14 cellular contexts compared by ENCODE assay signal in the genomic region with DNA sequence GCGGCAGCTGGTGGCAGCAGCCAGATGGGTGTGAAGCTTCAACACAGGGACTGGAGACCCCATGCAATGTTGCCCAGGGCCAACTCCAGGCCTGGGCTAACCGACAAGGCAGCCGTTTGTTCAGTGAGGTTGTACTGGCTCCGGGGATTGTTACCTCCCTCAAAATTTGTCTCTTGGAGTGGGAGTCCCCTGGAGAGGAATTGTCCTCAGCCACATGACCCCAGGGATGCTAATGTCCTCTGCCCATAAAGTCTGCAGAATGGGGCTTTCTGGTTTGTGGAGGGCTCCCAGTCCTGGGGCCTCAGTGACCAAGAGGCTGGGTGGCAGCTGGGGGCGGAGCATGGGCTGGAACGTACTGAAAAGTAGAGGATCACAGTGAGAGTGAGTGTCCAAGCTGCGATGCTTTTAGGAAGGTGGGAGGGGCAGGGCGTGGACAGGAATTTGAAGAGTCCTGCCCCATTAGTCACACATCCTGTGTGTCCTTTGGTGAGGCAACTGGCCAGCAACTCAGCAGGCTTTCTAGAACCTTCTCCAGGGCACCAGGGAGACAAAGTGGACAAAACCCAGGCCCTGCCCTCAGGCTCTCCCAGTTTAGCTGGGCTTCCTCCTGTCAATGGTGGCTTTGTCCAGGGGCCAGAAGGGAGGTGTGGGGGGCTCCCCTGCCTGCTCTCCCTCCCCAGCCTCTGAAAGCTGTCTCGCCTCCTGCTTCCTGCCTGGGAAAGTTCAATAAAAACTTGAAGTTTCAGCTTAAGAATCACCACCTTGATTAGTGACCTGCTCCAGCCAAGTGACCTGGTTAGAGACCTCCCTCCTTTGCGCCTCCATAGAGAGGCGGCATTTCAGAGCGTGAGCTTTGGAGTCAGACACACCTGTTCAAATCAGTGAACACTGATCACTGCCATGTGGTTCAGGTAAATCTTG.
DNase-seq lines count a peak whose midpoint lies in the region; ATAC-seq and TF ChIP-seq lines count a peak whose summit lies in the region.
"Had no signal": no experiment of that assay in that cellular context is flagged by ENCODE, and none has a peak within 500 bp of the region (broad histone marks: within the 10 kb centered on the region; RNA-seq: fewer than 3 reads in every experiment).

No MANE protein-coding gene starts in this region.

- H2AFZ ChIP-seq in mammary epithelial cell (ENCODE audit: low read depth, low read length) = no peak overlapping the region
- H2AFZ ChIP-seq in osteoblast (ENCODE audit: low read length) = no peak overlapping the region

- CTCF ChIA-PET in BJ (lab: Yijun Ruan, JAX) (interaction anchor here (1.9 kb wide), 1 partner anchor 152 kb away, joined by 9 read pairs; no protein-coding TSS in a partner anchor), mammary epithelial cell (lab: Charles Lee; ENCODE audit: low non-redundant PET) (no interaction called here)
- CTCF ChIA-PET in CD8-positive, alpha-beta T cell (lab: Charles Lee) = no interaction called here

- intact Hi-C loops in mammary epithelial cell (cut with micrococcal nuclease) = no loop called here
- intact Hi-C loops in CD8-positive, alpha-beta T cell (cut with DNase I, micrococcal nuclease) = no loop called here

- DNase-seq in BJ (ENCODE audit: low read depth) = peak; percentile 52
- DNase-seq in M059J (ENCODE audit: low read depth) = peak; percentile 74
- peak; percentile 51 for DNase-seq in mammary epithelial cell
- DNase-seq in lung (ENCODE audit: low spot score) = no peak
- DNase-seq in activated naive CD8-positive, alpha-beta T cell treated with anti-CD3 and anti-CD28 coated beads, Interleukin-2, amount 50 U/mL, for 24 hours = no peak
- DNase-seq in CD8-positive, alpha-beta T cell = no peak
- no peak for DNase-seq in osteoblast (ENCODE audit: insufficient read length, low spot score, missing footprints)
- DNase-seq: activated CD8-positive, alpha-beta memory T cell treated with anti-CD3 and anti-CD28 coated beads, Interleukin-2, amount 10 ng/mL, durations not matched to agents 7 days and 5 days; activated naive CD4-positive, alpha-beta T cell treated with anti-CD3 and anti-CD28 coated beads, Interleukin-2, amount 50 U/mL, for 16 hours; GOT3 had no signal

- peaks cover 2% of the 10 kb centered on the region for H3K27me3 Mint-ChIP-seq in activated naive CD8-positive, alpha-beta T cell treated with anti-CD3 and anti-CD28 coated beads, Interleukin-2, amount 50 U/mL, for 24 hours
- peaks cover 2% of the 10 kb centered on the region for H3K27me3 Mint-ChIP-seq in CD8-positive, alpha-beta T cell (ENCODE audit: low read depth)
- H3K27me3 Mint-ChIP-seq: activated CD8-positive, alpha-beta memory T cell treated with anti-CD3 and anti-CD28 coated beads, Interleukin-2, amount 10 ng/mL, durations not matched to agents 7 days and 5 days had no signal

- H3K36me3 Mint-ChIP-seq in activated naive CD8-positive, alpha-beta T cell treated with anti-CD3 and anti-CD28 coated beads, Interleukin-2, amount 50 U/mL, for 24 hours (ENCODE audit: low read depth) = no peaks in the 10 kb centered on the region
- no peaks in the 10 kb centered on the region for H3K36me3 Mint-ChIP-seq in CD8-positive, alpha-beta T cell
- H3K36me3 Mint-ChIP-seq: activated CD8-positive, alpha-beta memory T cell treated with anti-CD3 and anti-CD28 coated beads, Interleukin-2, amount 10 ng/mL, durations not matched to agents 7 days and 5 days had no signal

- H3K27ac ChIP-seq in mammary epithelial cell (ENCODE audit: insufficient read depth, low read depth, low read length) = no peak overlapping the region
- no peak overlapping the region for H3K27ac ChIP-seq in lung (ENCODE audit: low read depth in 1 of 2, low read length in 1 of 2)
- no peak overlapping the region for H3K27ac ChIP-seq in CD8-positive, alpha-beta T cell (ENCODE audit: low read depth, low read length)
- no peak overlapping the region for H3K27ac ChIP-seq in osteoblast (ENCODE audit: low read depth, low read length)
- H3K27ac ChIP-seq: tibial artery had no signal

- 74% methylated on average over 11 of the region's 12 CpGs for WGBS in mammary epithelial cell (ENCODE audit: low coverage, missing lambda C conversion rate)
- 81 to 88% methylated on average over 12 of the region's 12 CpGs for WGBS in lung, 2 donors

- no TSS peak for BruUV-seq in mammary epithelial cell (replicated peaks; lab: Mats Ljungman, UMichigan)

- H3K79me2 ChIP-seq in mammary epithelial cell (ENCODE audit: insufficient read depth, low read length) (no peaks in the 10 kb centered on the region), osteoblast (ENCODE audit: insufficient read depth, low read length) (no peaks in the 10 kb centered on the region)

- in situ Hi-C loops in mammary epithelial cell (cut with MboI; ENCODE audit: low sequenced_read_pairs in 2 of 2) = no loop called here

- TF ChIP-seq CTCF in BJ (IDR thresholded peaks at IDR 0.05; ENCODE audit: insufficient read depth, low read depth, low read length) (no peak), mammary epithelial cell (conservative IDR thresholded peaks at IDR 0.05 in 1 of 2, IDR thresholded peaks at IDR 0.05 in 1 of 2; ENCODE audit: extremely low read depth in 1 of 2, insufficient read depth in 1 of 2, low read depth in 1 of 2, low read length in 2 of 2) (no peak), lung (IDR thresholded peaks at IDR 0.05; ENCODE audit: control extremely low read depth, extremely low read depth) (no peak), osteoblast (IDR thresholded peaks at IDR 0.05; ENCODE audit: extremely low read depth, low read depth, low read length) (no peak)
- TF ChIP-seq CTCF in CD8-positive, alpha-beta T cell (IDR thresholded peaks at IDR 0.05) = no peak

- no peak overlapping the region for H3K9ac ChIP-seq in mammary epithelial cell (ENCODE audit: insufficient read depth, low read length)
- H3K9ac ChIP-seq: BLaER1 treated with 17β-estradiol and CSF1 and Interleukin-3, amounts not matched to agents 10 nM and 100 nM had no signal

- POLR2A ChIA-PET in BJ (lab: Charles Lee) = no interaction called here
- POLR2A ChIA-PET in CD8-positive, alpha-beta T cell (lab: Charles Lee) = no interaction called here

- no peak overlapping the region for H3K4me3 Mint-ChIP-seq in activated naive CD8-positive, alpha-beta T cell treated with anti-CD3 and anti-CD28 coated beads, Interleukin-2, amount 50 U/mL, for 24 hours
- no peak overlapping the region for H3K4me3 Mint-ChIP-seq in CD8-positive, alpha-beta T cell
- H3K4me3 Mint-ChIP-seq: activated CD8-positive, alpha-beta memory T cell treated with anti-CD3 and anti-CD28 coated beads, Interleukin-2, amount 10 ng/mL, durations not matched to agents 7 days and 5 days; WTC11 had no signal

- H3K4me1 ChIP-seq in mammary epithelial cell (ENCODE audit: insufficient read depth, low read length) (peaks cover 6% of the 10 kb centered on the region), lung (ENCODE audit: control insufficient read depth in 2 of 2, insufficient read depth in 2 of 2, low read length in 2 of 2) (no peaks in the 10 kb centered on the region), osteoblast (ENCODE audit: insufficient read depth, low read length) (no peaks in the 10 kb centered on the region)
- no peaks in the 10 kb centered on the region for H3K4me1 ChIP-seq in CD8-positive, alpha-beta T cell (ENCODE audit: insufficient read depth, low read length)
- H3K4me1 ChIP-seq: tibial artery had no signal

- dilution Hi-C loops in mammary epithelial cell (cut with HindIII; ENCODE audit: low sequenced_read_pairs) = loop anchor here (10.0 kb wide), 1 partner anchor 585 kb away; no protein-coding TSS in a partner anchor

- ATAC-seq in lung (ENCODE audit: insufficient read depth, low FRiP score) = no peak
- no peak for ATAC-seq in GM19452 (IDR thresholded peaks at IDR 0.05; ENCODE audit: unreplicated experiment)
- no peak for ATAC-seq in activated naive CD8-positive, alpha-beta T cell treated with anti-CD3 and anti-CD28 coated beads, Interleukin-2, amount 50 U/mL, for 24 hours
- ATAC-seq in CD8-positive, alpha-beta T cell = no peak
- ATAC-seq: activated CD8-positive, alpha-beta memory T cell treated with anti-CD3 and anti-CD28 coated beads, Interleukin-2, amount 10 ng/mL, durations not matched to agents 7 days and 5 days; WTC11 had no signal

- peaks cover 13% of the 10 kb centered on the region for H3K9me3 Mint-ChIP-seq in activated naive CD8-positive, alpha-beta T cell treated with anti-CD3 and anti-CD28 coated beads, Interleukin-2, amount 50 U/mL, for 24 hours
- peaks cover 14% of the 10 kb centered on the region for H3K9me3 Mint-ChIP-seq in CD8-positive, alpha-beta T cell

- no peaks in the 10 kb centered on the region for H3K36me3 ChIP-seq in BJ (ENCODE audit: control insufficient read depth, insufficient read depth, low read length)
- H3K36me3 ChIP-seq in mammary epithelial cell (ENCODE audit: insufficient read depth, low read length) = no peaks in the 10 kb centered on the region
- no peaks in the 10 kb centered on the region for H3K36me3 ChIP-seq in lung (ENCODE audit: control insufficient read depth in 2 of 2, insufficient read depth in 2 of 2, low read length in 2 of 2)
- no peaks in the 10 kb centered on the region for H3K36me3 ChIP-seq in CD8-positive, alpha-beta T cell (ENCODE audit: insufficient read depth, low read length)
- H3K36me3 ChIP-seq in osteoblast (ENCODE audit: insufficient read depth, low read length) = no peaks in the 10 kb centered on the region
- H3K36me3 ChIP-seq: BLaER1 treated with 17β-estradiol and CSF1 and Interleukin-3, amounts not matched to agents 10 nM and 100 nM; tibial artery had no signal

- H4K20me1 ChIP-seq in mammary epithelial cell (ENCODE audit: insufficient read depth, low read length) = no peaks in the 10 kb centered on the region
- H4K20me1 ChIP-seq in osteoblast (ENCODE audit: insufficient read depth, low read length) = no peaks in the 10 kb centered on the region
- H4K20me1 ChIP-seq: BLaER1 treated with 17β-estradiol and CSF1 and Interleukin-3, amounts not matched to agents 10 nM and 100 nM had no signal

- no peaks in the 10 kb centered on the region for H3K4me1 Mint-ChIP-seq in activated naive CD8-positive, alpha-beta T cell treated with anti-CD3 and anti-CD28 coated beads, Interleukin-2, amount 50 U/mL, for 24 hours
- no peaks in the 10 kb centered on the region for H3K4me1 Mint-ChIP-seq in CD8-positive, alpha-beta T cell (ENCODE audit: low read depth)
- H3K4me1 Mint-ChIP-seq: activated CD8-positive, alpha-beta memory T cell treated with anti-CD3 and anti-CD28 coated beads, Interleukin-2, amount 10 ng/mL, durations not matched to agents 7 days and 5 days had no signal

- H3K9me3 ChIP-seq in mammary epithelial cell (replicated peaks; ENCODE audit: insufficient read depth, low read length) (peaks cover 5% of the 10 kb centered on the region), lung (ENCODE audit: control insufficient read depth in 2 of 2, insufficient read depth in 1 of 2, low read length in 1 of 2) (peaks cover 0 to 5% of the 10 kb centered on the region in 2 donors), osteoblast (ENCODE audit: low read depth, low read length) (no peaks in the 10 kb centered on the region)
- no peaks in the 10 kb centered on the region for H3K9me3 ChIP-seq in CD8-positive, alpha-beta T cell (ENCODE audit: low read length)

- H3K4me3 ChIP-seq in BJ (ENCODE audit: low read depth, low read length) = no peak overlapping the region
- H3K4me3 ChIP-seq in mammary epithelial cell (replicated peaks in 1 of 3; ENCODE audit: insufficient read depth in 1 of 3, low read depth in 2 of 3, low read length in 3 of 3) = no peak overlapping the region
- peak overlapping the region; percentile 2 for H3K4me3 ChIP-seq in lung
- no peak overlapping the region for H3K4me3 ChIP-seq in CD8-positive, alpha-beta T cell (ENCODE audit: low read depth, low read length)
- H3K4me3 ChIP-seq in osteoblast (ENCODE audit: insufficient read depth, low read length) = no peak overlapping the region
- H3K4me3 ChIP-seq: BLaER1 treated with 17β-estradiol and CSF1 and Interleukin-3, amounts not matched to agents 10 nM and 100 nM; tibial artery had no signal

- no peak overlapping the region for H3K4me2 ChIP-seq in mammary epithelial cell (ENCODE audit: insufficient read depth, low read depth, low read length)
- no peak overlapping the region for H3K4me2 ChIP-seq in osteoblast (ENCODE audit: insufficient read depth, low read length)

- no peak overlapping the region for H3K27ac Mint-ChIP-seq in activated naive CD8-positive, alpha-beta T cell treated with anti-CD3 and anti-CD28 coated beads, Interleukin-2, amount 50 U/mL, for 24 hours
- H3K27ac Mint-ChIP-seq in CD8-positive, alpha-beta T cell = no peak overlapping the region
- H3K27ac Mint-ChIP-seq: activated CD8-positive, alpha-beta memory T cell treated with anti-CD3 and anti-CD28 coated beads, Interleukin-2, amount 10 ng/mL, durations not matched to agents 7 days and 5 days; WTC11 had no signal

- H3K27me3 ChIP-seq in BJ (ENCODE audit: control insufficient read depth, insufficient read depth, low read length) (0 out of 2 replicates have a peak, but pooled peaks cover under 1% of the 10 kb centered on the region), mammary epithelial cell (ENCODE audit: insufficient read depth, low read length) (no peaks in the 10 kb centered on the region), lung (ENCODE audit: control insufficient read depth, insufficient read depth) (no peaks in the 10 kb centered on the region), osteoblast (ENCODE audit: insufficient read depth, low read length) (no peaks in the 10 kb centered on the region)
- no peaks in the 10 kb centered on the region for H3K27me3 ChIP-seq in CD8-positive, alpha-beta T cell (ENCODE audit: insufficient read depth, low read length)
- H3K27me3 ChIP-seq: BLaER1 treated with 17β-estradiol and CSF1 and Interleukin-3, amounts not matched to agents 10 nM and 100 nM had no signal

Comparison
In these comparisons a context has a peak if more than half of its experiments do, and no peak if none do; other contexts are left out.
1. DNase-seq: peak in BJ (single experiment), M059J (single experiment) and mammary epithelial cell (single experiment); none in lung (single experiment), activated naive CD8-positive, alpha-beta T cell treated with anti-CD3 and anti-CD28 coated beads, Interleukin-2, amount 50 U/mL, for 24 hours (single experiment), CD8-positive, alpha-beta T cell (0 of 7) and osteoblast (single experiment).